ENCODE assay signal across 8 cellular contexts in genomic region chr1:243256590-243256989, GRCh38. TPM values are rescaled to one million over a fixed set of nuclear protein-coding genes. Genes with fewer than 3 reads are reported as not detected.
DNase-seq lines count a peak whose midpoint lies in the region; ATAC-seq, FAIRE-seq and TF ChIP-seq lines count a peak whose summit lies in the region.

No MANE protein-coding gene starts in this region.

- H3K36me3 Mint-ChIP-seq in endodermal cell (ENCODE audit: low read depth), result no peaks in the 10 kb centered on the region

- H3F3A ChIP-seq in OCI-LY1 (ENCODE audit: insufficient read depth, low read length), result no peaks in the 10 kb centered on the region

- H3K36me3 ChIP-seq in OCI-LY1 (ENCODE audit: insufficient read depth, low read length) (no peaks in the 10 kb centered on the region), endodermal cell (ENCODE audit: control insufficient read depth, insufficient read depth, low read length) (no peaks in the 10 kb centered on the region), pancreas (no peaks in the 10 kb centered on the region)

- H3K79me2 ChIP-seq in OCI-LY1 (ENCODE audit: insufficient read depth, low read length), result peaks cover 49% of the 10 kb centered on the region

- ATAC-seq in pancreas (no peak), GM21526 (IDR thresholded peaks at IDR 0.05; ENCODE audit: low FRiP score, unreplicated experiment) (no peak), GM18502 (IDR thresholded peaks at IDR 0.05; ENCODE audit: poor library complexity, unreplicated experiment) (no peak)

- H3K4me2 ChIP-seq in OCI-LY1 (ENCODE audit: low read length), result peak overlapping the region; percentile 78

- H3K9me3 Mint-ChIP-seq in endodermal cell, result no peaks in the 10 kb centered on the region

- peak overlapping the region; percentile 89 for H3K27ac Mint-ChIP-seq in endodermal cell

- no peak for DNase-seq in D721Med (ENCODE audit: insufficient read length, low spot score)
- no peak for DNase-seq in endodermal cell
- no peak for DNase-seq in pancreas
- no peak for DNase-seq in activated CD4-positive, CD25-positive, alpha-beta regulatory T cell (lab: John Stamatoyannopoulos, UW)
- DNase-seq in COLO829 (ENCODE audit: low spot score), result no peak

- TF ChIP-seq CTCF in D721Med (IDR thresholded peaks at IDR 0.05; ENCODE audit: insufficient read depth, missing control alignments), result no peak
- TF ChIP-seq CTCF in OCI-LY1 (IDR thresholded peaks at IDR 0.05; ENCODE audit: low read length), result no peak
- no peak for TF ChIP-seq CTCF in endodermal cell (conservative IDR thresholded peaks at IDR 0.05)
- TF ChIP-seq CTCF in pancreas (IDR thresholded peaks at IDR 0.05), result no peak

- WGBS in endodermal cell (ENCODE audit: insufficient coverage in 1 of 2, insufficient read length in 1 of 2), 2 experiments, result 66% methylated on average over 2 of the region's 2 CpGs; no CpG with 5 or more reads in 1 of the 2 experiments
- 6 to 14% methylated on average over 2 of the region's 2 CpGs for WGBS in pancreas, 2 donors

- no peaks in the 10 kb centered on the region for H3K27me3 Mint-ChIP-seq in endodermal cell (ENCODE audit: insufficient read depth)

- H3K9me3 ChIP-seq in OCI-LY1 (ENCODE audit: low read length) (no peaks in the 10 kb centered on the region), endodermal cell (ENCODE audit: control insufficient read depth, low read length) (no peaks in the 10 kb centered on the region), pancreas (no peaks in the 10 kb centered on the region)

- H3K4me1 ChIP-seq in OCI-LY1 (ENCODE audit: insufficient read depth, low read length, severe bottlenecking), result peaks cover 36% of the 10 kb centered on the region
- no peaks in the 10 kb centered on the region for H3K4me1 ChIP-seq in endodermal cell (ENCODE audit: control insufficient read depth, insufficient read depth, low read length)
- H3K4me1 ChIP-seq in pancreas, result peaks cover 0 to 35% (median 25%) of the 10 kb centered on the region in 3 donors

- no peaks in the 10 kb centered on the region for H4K20me1 ChIP-seq in OCI-LY1 (ENCODE audit: insufficient read depth, low read length)

- H3K27me3 ChIP-seq in OCI-LY1 (ENCODE audit: insufficient read depth, low read length) (no peaks in the 10 kb centered on the region), endodermal cell (ENCODE audit: control insufficient read depth, insufficient read depth, low read length, poor library complexity, severe bottlenecking) (no peaks in the 10 kb centered on the region), pancreas (no peaks in the 10 kb centered on the region)

- peak overlapping the region; percentile 97 for H3K4me3 Mint-ChIP-seq in endodermal cell

- peaks cover 19% of the 10 kb centered on the region for H3K4me1 Mint-ChIP-seq in endodermal cell

- H2AFZ ChIP-seq in OCI-LY1 (ENCODE audit: low read length), result no peak overlapping the region

- peak overlapping the region; percentile 61 for H3K27ac ChIP-seq in OCI-LY1 (ENCODE audit: low read depth, low read length, poor library complexity, severe bottlenecking)
- H3K27ac ChIP-seq in endodermal cell (ENCODE audit: low read depth, low read length), result no peak overlapping the region
- H3K27ac ChIP-seq in pancreas, result peak overlapping the region; percentile 79 to 95 (median 90)

- H3K9ac ChIP-seq in OCI-LY1 (ENCODE audit: low read length) (peak overlapping the region; percentile 86), endodermal cell (ENCODE audit: extremely low read depth, low read length, poor library complexity, severe bottlenecking) (peak overlapping the region; percentile 56)

- H3K4me3 ChIP-seq in OCI-LY1 (ENCODE audit: low read depth, low read length, poor library complexity, severe bottlenecking) (peak overlapping the region; percentile 98), endodermal cell (ENCODE audit: low read length) (peak overlapping the region; percentile 95), pancreas (peak overlapping the region; percentile 73 to 91 (median 79))

- intact Hi-C loops in pancreas (cut with DNase I), result no loop called here

- FAIRE-seq in D721Med (lab: Jason Lieb, UNC), result peak; percentile 48
- FAIRE-seq in pancreas (lab: Jason Lieb, UNC), result no peak

- H3K9me2 ChIP-seq in OCI-LY1 (ENCODE audit: low read depth, low read length), result no peaks in the 10 kb centered on the region

RNA-seq across cellular contexts. Expression of gene SDCCAG8, which starts 0.7 kb away (rescaled TPM):
- total RNA-seq in endodermal cell (10 to 100 TPM; 19.8 to 27.5 TPM), pancreas (10 to 100 TPM; 24.3 to 37.1 (median 28.2) TPM)
- polyA plus RNA-seq in endodermal cell (2013, experiment 1 of 2), result 14.3 TPM
- polyA plus RNA-seq in endodermal cell (2013, experiment 2 of 2), result 16.5 TPM
- 10 to 100 TPM; 29.4 to 33.4 TPM for polyA plus RNA-seq in pancreas

RNA-seq across cellular contexts. Expression of gene CEP170, which starts 1.5 kb away (rescaled TPM):
- 10 to 100 TPM; 85.7 to 99.8 TPM for total RNA-seq in endodermal cell
- 81.7 TPM for polyA plus RNA-seq in endodermal cell (2013, experiment 1 of 2)
- 83.0 TPM for polyA plus RNA-seq in endodermal cell (2013, experiment 2 of 2)
- 10 to 100 TPM in 2 of 6 donors, 1 to 10 TPM in 4; 5.0 to 27.4 (median 7.7) TPM for total RNA-seq in pancreas
- 1 to 10 TPM; 5.0 to 5.8 TPM for polyA plus RNA-seq in pancreas
